8 cellular contexts compared by ENCODE assay signal in genomic region chr14:21264025-21264801, GRCh38. TPM values are rescaled to one million over a fixed set of nuclear protein-coding genes. Genes with fewer than 3 reads are reported as not detected.
DNase-seq lines count a peak whose midpoint lies in the region; ATAC-seq, FAIRE-seq and TF ChIP-seq lines count a peak whose summit lies in the region.

No MANE protein-coding gene starts in this region.

- peak; percentile 73 for ATAC-seq in activated CD8-positive, alpha-beta memory T cell treated with anti-CD3 and anti-CD28 coated beads, Interleukin-2, amount 10 ng/mL, durations not matched to agents 7 days and 5 days
- ATAC-seq in HG02798 (IDR thresholded peaks at IDR 0.05; ENCODE audit: poor library complexity, unreplicated experiment) = peak; percentile 73
- peak in 2 of 4 donors; percentile 41 to 50 for ATAC-seq in psoas muscle

- 43 to 53% (median 46%) methylated on average over 4 of the region's 4 CpGs for WGBS in psoas muscle, 3 donors

- peaks cover 67% of the 10 kb centered on the region for H3K4me1 Mint-ChIP-seq in activated CD8-positive, alpha-beta memory T cell treated with anti-CD3 and anti-CD28 coated beads, Interleukin-2, amount 10 ng/mL, durations not matched to agents 7 days and 5 days

- H3K27me3 ChIP-seq in endocrine pancreas (ENCODE audit: control insufficient read depth, insufficient read depth, low read length) = no peaks in the 10 kb centered on the region
- no peaks in the 10 kb centered on the region for H3K27me3 ChIP-seq in psoas muscle (ENCODE audit: insufficient read depth in 3 of 3, low read length in 2 of 3)

- H3K36me3 ChIP-seq in endocrine pancreas (ENCODE audit: control insufficient read depth, insufficient read depth, low read length) (no peaks in the 10 kb centered on the region), psoas muscle (ENCODE audit: insufficient read depth in 1 of 2, low read depth in 1 of 2) (peaks cover 7 to 75% of the 10 kb centered on the region in 2 donors)

- TF ChIP-seq CTCF in psoas muscle (IDR thresholded peaks at IDR 0.05) = no peak

- no peaks in the 10 kb centered on the region for H3K9me3 ChIP-seq in endocrine pancreas (ENCODE audit: control insufficient read depth, low read length)
- no peaks in the 10 kb centered on the region for H3K9me3 ChIP-seq in psoas muscle

- H3K4me1 ChIP-seq in endocrine pancreas (ENCODE audit: control insufficient read depth, insufficient read depth, low read length) = peaks cover 17% of the 10 kb centered on the region
- H3K4me1 ChIP-seq in psoas muscle = peaks cover 76% of the 10 kb centered on the region

- DNase-seq in activated CD8-positive, alpha-beta memory T cell treated with anti-CD3 and anti-CD28 coated beads, Interleukin-2, amount 10 ng/mL, durations not matched to agents 7 days and 5 days = no peak
- DNase-seq in activated CD8-positive, alpha-beta memory T cell treated with anti-CD3 and anti-CD28 coated beads, Interleukin-2, amount 50 U/mL, for 4 hours = no peak
- DNase-seq in OCI-M1 (lab: John Stamatoyannopoulos, UW) (peak; percentile 41), psoas muscle (no peak), epidermal melanocyte (ENCODE audit: insufficient read length, low spot score) (no peak), frontal cortex (ENCODE audit: low spot score in 2 of 2) (no peak)

- H3K27ac ChIP-seq in psoas muscle = peak overlapping the region; percentile 65

- CTCF ChIA-PET in activated CD8-positive, alpha-beta memory T cell treated with anti-CD3 and anti-CD28 coated beads, Interleukin-2, amount 10 ng/mL, durations not matched to agents 7 days and 5 days (lab: Charles Lee) = interaction anchor here (0.9 to 1.7 kb wide), 4 partner anchors 8 to 33 kb away, joined by 3 to 12 read pairs (median 4); no protein-coding TSS in a partner anchor

- H3K36me3 Mint-ChIP-seq in activated CD8-positive, alpha-beta memory T cell treated with anti-CD3 and anti-CD28 coated beads, Interleukin-2, amount 10 ng/mL, durations not matched to agents 7 days and 5 days = peaks cover 81% of the 10 kb centered on the region

- H3K27me3 Mint-ChIP-seq in activated CD8-positive, alpha-beta memory T cell treated with anti-CD3 and anti-CD28 coated beads, Interleukin-2, amount 10 ng/mL, durations not matched to agents 7 days and 5 days = no peaks in the 10 kb centered on the region

- peak overlapping the region; percentile 98 for H3K4me3 Mint-ChIP-seq in activated CD8-positive, alpha-beta memory T cell treated with anti-CD3 and anti-CD28 coated beads, Interleukin-2, amount 10 ng/mL, durations not matched to agents 7 days and 5 days

- peak overlapping the region; percentile 100 for H3K27ac Mint-ChIP-seq in activated CD8-positive, alpha-beta memory T cell treated with anti-CD3 and anti-CD28 coated beads, Interleukin-2, amount 10 ng/mL, durations not matched to agents 7 days and 5 days

- H3K9me3 Mint-ChIP-seq in activated CD8-positive, alpha-beta memory T cell treated with anti-CD3 and anti-CD28 coated beads, Interleukin-2, amount 10 ng/mL, durations not matched to agents 7 days and 5 days (ENCODE audit: low read depth) = no peaks in the 10 kb centered on the region

- intact Hi-C loops in psoas muscle (cut with DNase I) = loop anchor here in 1 of 2 donors (10.0 kb wide), 1 partner anchor 121 kb away; the partner anchor contains the start of gene SUPT16H

- no peak overlapping the region for H3K9ac ChIP-seq in endocrine pancreas (ENCODE audit: control insufficient read depth, insufficient read depth, low read length)

- FAIRE-seq in frontal cortex (lab: Jason Lieb, UNC) = no peak

- peak overlapping the region; percentile 24 for H3K4me3 ChIP-seq in endocrine pancreas (ENCODE audit: control insufficient read depth, insufficient read depth, low read length)
- H3K4me3 ChIP-seq in psoas muscle = peak overlapping the region; percentile 28

RNA-seq across cellular contexts. Expression of gene HNRNPC, which starts 5.0 kb away (rescaled TPM):
- 100 to 1,000 TPM; 718 to 921 TPM for total RNA-seq in activated CD8-positive, alpha-beta memory T cell treated with anti-CD3 and anti-CD28 coated beads, Interleukin-2, amount 10 ng/mL, durations not matched to agents 7 days and 5 days
- total RNA-seq in psoas muscle (100 to 1,000 TPM; 217 to 310 (median 245) TPM), frontal cortex (614 TPM)
- polyA plus RNA-seq in psoas muscle = 100 to 1,000 TPM; 215 to 290 (median 282) TPM

RNA-seq across cellular contexts. Expression of gene RPGRIP1, which starts 15.7 kb away (rescaled TPM):
- not detected for total RNA-seq in activated CD8-positive, alpha-beta memory T cell treated with anti-CD3 and anti-CD28 coated beads, Interleukin-2, amount 10 ng/mL, durations not matched to agents 7 days and 5 days
- not detected for total RNA-seq in psoas muscle
- polyA plus RNA-seq in psoas muscle = under 1 TPM in 2 of 3 donors, not detected in 1; 0.04 to 0.15 TPM
- not detected for total RNA-seq in frontal cortex
